33 cellular contexts compared by ENCODE assay signal in the genomic region with DNA sequence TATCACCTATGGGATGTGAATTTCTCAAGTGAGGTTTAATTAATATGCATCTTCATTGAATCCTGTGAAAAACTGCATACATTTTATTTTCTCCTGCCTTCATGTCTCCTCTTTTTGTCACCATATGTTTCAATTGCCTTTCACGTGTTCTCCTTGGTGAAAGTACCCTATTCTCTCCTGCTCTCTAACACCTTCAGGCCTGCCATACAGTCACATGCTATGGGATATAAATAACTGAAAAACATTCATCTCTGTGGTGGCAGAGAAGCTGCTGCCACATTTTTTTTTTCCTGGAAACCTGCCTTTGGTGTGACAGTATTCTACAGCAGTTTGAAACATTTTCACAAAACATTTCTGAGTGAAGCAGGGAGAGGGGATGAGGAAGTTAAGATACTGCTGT.
"Had no signal": no experiment of that assay in that cellular context is flagged by ENCODE, and none has a peak within 500 bp of the region (broad histone marks: within the 10 kb centered on the region; RNA-seq: fewer than 3 reads in every experiment).

No MANE protein-coding gene starts in this region.

- H3K4me3 Mint-ChIP-seq: activated B cell treated with CpG ODN at 0.5 μM for 24 hours; activated CD4-positive, alpha-beta memory T cell treated with anti-CD3 and anti-CD28 coated beads for 36 hours; activated CD8-positive, alpha-beta memory T cell treated with anti-CD3 and anti-CD28 coated beads, Interleukin-2, amount 10 ng/mL, durations not matched to agents 7 days and 5 days; activated naive CD4-positive, alpha-beta T cell treated with anti-CD3 and anti-CD28 coated beads, Interleukin-2, amount 10 ng/mL, durations not matched to agents 7 days and 5 days; activated naive CD8-positive, alpha-beta T cell; activated naive CD8-positive, alpha-beta T cell treated with anti-CD3 and anti-CD28 coated beads, Interleukin-2, amount 50 U/mL, for 24 hours; brain had no signal

- H3K36me3 Mint-ChIP-seq: activated CD4-positive, alpha-beta memory T cell treated with anti-CD3 and anti-CD28 coated beads for 36 hours; activated CD8-positive, alpha-beta memory T cell treated with anti-CD3 and anti-CD28 coated beads, Interleukin-2, amount 10 ng/mL, durations not matched to agents 7 days and 5 days; activated naive CD4-positive, alpha-beta T cell treated with anti-CD3 and anti-CD28 coated beads, Interleukin-2, amount 10 ng/mL, durations not matched to agents 7 days and 5 days; activated naive CD8-positive, alpha-beta T cell; brain had no signal

- H3K9me3 Mint-ChIP-seq: activated B cell treated with CpG ODN at 0.5 μM for 24 hours; activated CD4-positive, alpha-beta memory T cell treated with anti-CD3 and anti-CD28 coated beads for 36 hours; activated naive CD4-positive, alpha-beta T cell treated with anti-CD3 and anti-CD28 coated beads, Interleukin-2, amount 10 ng/mL, durations not matched to agents 7 days and 5 days; activated naive CD8-positive, alpha-beta T cell treated with anti-CD3 and anti-CD28 coated beads, Interleukin-2, amount 50 U/mL, for 24 hours had no signal

- H3K27me3 ChIP-seq: MG63 had no signal

- DNase-seq: activated B cell treated with CpG ODN at 0.5 μM for 24 hours; activated CD4-positive, alpha-beta memory T cell treated with anti-CD3 and anti-CD28 coated beads for 36 hours; activated CD4-positive, alpha-beta T cell treated with anti-CD3 and anti-CD28 coated beads for 4 hours; activated CD4-positive, alpha-beta T cell treated with anti-CD3 and anti-CD28 coated beads, Interleukin-2, amount 50 U/mL, for 1 hour; activated CD4-positive, CD25-positive, alpha-beta regulatory T cell treated with anti-CD3 and anti-CD28 coated beads, Interleukin-2, amount 50 U/mL, for 72 hours; activated CD8-positive, alpha-beta memory T cell treated with anti-CD3 and anti-CD28 coated beads for 24 hours; activated CD8-positive, alpha-beta memory T cell treated with anti-CD3 and anti-CD28 coated beads, Interleukin-2, amount 10 ng/mL, durations not matched to agents 7 days and 5 days; activated CD8-positive, alpha-beta memory T cell treated with anti-CD3 and anti-CD28 coated beads, Interleukin-2, amount 50 U/mL, for 48 hours; activated effector memory CD4-positive, alpha-beta T cell treated with Interleukin-2 at 50 U/mL for 16 hours; activated naive CD4-positive, alpha-beta T cell treated with anti-CD3 and anti-CD28 coated beads, Interleukin-2, amount 10 ng/mL, durations not matched to agents 7 days and 5 days; activated naive CD8-positive, alpha-beta T cell treated with anti-CD3 and anti-CD28 coated beads, Interleukin-2, amount 50 U/mL, for 24 hours; activated T-cell treated with anti-CD3 and anti-CD28 coated beads, Interleukin-2, amount 50 U/mL, for 48 hours; Kasumi-1; KG1; NCI-H1092; NCI-H146; NCI-H187; NCI-H2029 treated with DMSO at 0.1 percent for 48 hours; NCI-H2107; NCI-H2171; NCI-H510A; NCI-H526; NCI-H748 treated with DMSO at 0.1 percent for 48 hours; RPMI8226; SW 1271; T-helper 1 cell; T-helper 2 cell; T-helper 9 cell had no signal

- H3K27ac ChIP-seq: VCaP had no signal

- H3K36me3 ChIP-seq: MG63 had no signal

- H3K4me3 ChIP-seq: MG63 had no signal

- H3K27ac Mint-ChIP-seq: activated B cell treated with CpG ODN at 0.5 μM for 24 hours; activated CD4-positive, alpha-beta memory T cell treated with anti-CD3 and anti-CD28 coated beads for 36 hours; activated CD8-positive, alpha-beta memory T cell treated with anti-CD3 and anti-CD28 coated beads, Interleukin-2, amount 10 ng/mL, durations not matched to agents 7 days and 5 days; activated naive CD4-positive, alpha-beta T cell treated with anti-CD3 and anti-CD28 coated beads, Interleukin-2, amount 10 ng/mL, durations not matched to agents 7 days and 5 days; activated naive CD8-positive, alpha-beta T cell; activated naive CD8-positive, alpha-beta T cell treated with anti-CD3 and anti-CD28 coated beads, Interleukin-2, amount 50 U/mL, for 24 hours had no signal

- H3K4me1 Mint-ChIP-seq: activated B cell treated with CpG ODN at 0.5 μM for 24 hours; activated CD8-positive, alpha-beta memory T cell treated with anti-CD3 and anti-CD28 coated beads, Interleukin-2, amount 10 ng/mL, durations not matched to agents 7 days and 5 days; activated naive CD4-positive, alpha-beta T cell treated with anti-CD3 and anti-CD28 coated beads, Interleukin-2, amount 10 ng/mL, durations not matched to agents 7 days and 5 days; activated naive CD8-positive, alpha-beta T cell treated with anti-CD3 and anti-CD28 coated beads, Interleukin-2, amount 50 U/mL, for 24 hours; brain had no signal

- H3K9me3 ChIP-seq: MG63 had no signal

- ATAC-seq: activated CD8-positive, alpha-beta memory T cell treated with anti-CD3 and anti-CD28 coated beads, Interleukin-2, amount 10 ng/mL, durations not matched to agents 7 days and 5 days; activated naive CD8-positive, alpha-beta T cell treated with anti-CD3 and anti-CD28 coated beads, Interleukin-2, amount 50 U/mL, for 24 hours; Panc1 had no signal
